In genomic region chr20:20549267-20549612, GRCh38 we compare ENCODE assay signal across 13 cellular contexts.
DNase-seq lines count a peak whose midpoint lies in the region; ATAC-seq and TF ChIP-seq lines count a peak whose summit lies in the region.
"Had no signal": no experiment of that assay in that cellular context is flagged by ENCODE, and none has a peak within 500 bp of the region (broad histone marks: within the 10 kb centered on the region; RNA-seq: fewer than 3 reads in every experiment).

No MANE protein-coding gene starts in this region.

- RAD21 ChIA-PET in HCT116 (lab: Charles Lee; ENCODE audit: low non-redundant PET in 1 of 2, low total read pairs in 2 of 2, uncharacterized antibody in 2 of 2, unreplicated experiment in 2 of 2): no interaction called here

- H2AFZ ChIP-seq in HCT116 (ENCODE audit: low read depth, low read length, poor library complexity, severe bottlenecking): no peak overlapping the region

- peak overlapping the region; percentile 58 for H3K27ac ChIP-seq in HCT116 (ENCODE audit: low read depth, low read length)
- H3K27ac ChIP-seq in foreskin keratinocyte: peak overlapping the region; percentile 89
- peak overlapping the region in 1 of 4 donors; percentile 54 for H3K27ac ChIP-seq in transverse colon
- H3K27ac ChIP-seq in gastroesophageal sphincter: no peak overlapping the region
- H3K27ac ChIP-seq: SJSA1, uterus had no signal

- DNase-seq in Caco-2 (peak; percentile 29 to 43), HCT116 (ENCODE audit: low read depth, low spot score) (no peak), OCI-M1 (lab: John Stamatoyannopoulos, UW) (peak; percentile 22), foreskin keratinocyte (peak; percentile 77 to 84), transverse colon (no peak)
- DNase-seq in stimulated activated naive CD4-positive, alpha-beta T cell treated with Interleukin-2 at 50 U/mL for 16 hours (lab: John Stamatoyannopoulos, UW): no peak
- DNase-seq: activated CD4-positive, alpha-beta T cell treated with anti-CD3 and anti-CD28 coated beads, Interleukin-2, amount 50 U/mL, for 1 hour; dermis blood vessel endothelial cell; uterus had no signal

- H3K4me1 ChIP-seq in Caco-2: peaks cover 57% of the 10 kb centered on the region
- peaks cover 21 to 24% of the 10 kb centered on the region in 2 experiments for H3K4me1 ChIP-seq in HCT116 (ENCODE audit: control insufficient read depth in 1 of 2, insufficient read depth in 2 of 2, low read length in 2 of 2)
- H3K4me1 ChIP-seq in foreskin keratinocyte: peaks cover 38% of the 10 kb centered on the region
- peaks cover 0 to 34% (median 26%) of the 10 kb centered on the region in 4 donors for H3K4me1 ChIP-seq in transverse colon
- H3K4me1 ChIP-seq in gastroesophageal sphincter: no peaks in the 10 kb centered on the region
- H3K4me1 ChIP-seq: SJSA1, uterus had no signal

- intact Hi-C loops in Caco-2 (cut with micrococcal nuclease; ENCODE audit: unreplicated experiment) (no loop called here), HCT116 (cut with micrococcal nuclease) (no loop called here), transverse colon (cut with DNase I; ENCODE audit: low total_unique reads) (no loop called here)

- H3K9ac ChIP-seq in HCT116 (ENCODE audit: low read length): no peak overlapping the region

- H3K27me3 ChIP-seq in Caco-2 (replicated peaks; ENCODE audit: control insufficient read depth, insufficient read depth, low read length) (no peaks in the 10 kb centered on the region), HCT116 (ENCODE audit: insufficient read depth, low read length) (no peaks in the 10 kb centered on the region), foreskin keratinocyte (no peaks in the 10 kb centered on the region), transverse colon (no peaks in the 10 kb centered on the region), gastroesophageal sphincter (no peaks in the 10 kb centered on the region)
- H3K27me3 ChIP-seq: SJSA1, uterus had no signal

- H3K9me3 ChIP-seq in Caco-2 (no peaks in the 10 kb centered on the region), HCT116 (ENCODE audit: control insufficient read depth in 1 of 2, insufficient read depth in 1 of 2, low read depth in 1 of 2, low read length in 2 of 2) (no peaks in the 10 kb centered on the region), transverse colon (no peaks in the 10 kb centered on the region), gastroesophageal sphincter (no peaks in the 10 kb centered on the region)
- H3K9me3 ChIP-seq: SJSA1, uterus had no signal

- H3K4me3 ChIP-seq in Caco-2 (ENCODE audit: low read depth, low read length) (no peak overlapping the region), HCT116 (replicated peaks in 1 of 2; ENCODE audit: low read depth in 1 of 2, low read length in 2 of 2) (peak overlapping the region in 1 of 2 experiments; percentile 5; a peak in 1 of 4 replicates), transverse colon (no peak overlapping the region), gastroesophageal sphincter (no peak overlapping the region)
- H3K4me3 ChIP-seq: SJSA1, uterus had no signal

- peak overlapping the region; percentile 80 for H3K27ac Mint-ChIP-seq in Caco-2 (ENCODE audit: unreplicated experiment)
- H3K27ac Mint-ChIP-seq: activated naive CD8-positive, alpha-beta T cell had no signal

- BruUV-seq in Caco-2 (replicated peaks; lab: Mats Ljungman, UMichigan) (TSS peak; percentile 85), HCT116 (replicated peaks; lab: Mats Ljungman, UMichigan) (no TSS peak)

- no peaks in the 10 kb centered on the region for H3K79me2 ChIP-seq in HCT116 (ENCODE audit: insufficient read depth, low read length)

- no peaks in the 10 kb centered on the region for H3K9me3 Mint-ChIP-seq in Caco-2 (ENCODE audit: unreplicated experiment)

- POLR2A ChIA-PET in Caco-2 (lab: Charles Lee): interaction anchor here (0.6 kb wide), 1 partner anchor 296 kb away, joined by 3 read pairs; no protein-coding TSS in a partner anchor
- POLR2A ChIA-PET in HCT116 (lab: Charles Lee): no interaction called here

- peaks cover 2% of the 10 kb centered on the region for H3K36me3 Mint-ChIP-seq in Caco-2 (ENCODE audit: insufficient read depth, unreplicated experiment)

- no peak for TF ChIP-seq RAD21 in HCT116 (IDR thresholded peaks at IDR 0.05; ENCODE audit: low read depth)

- ATAC-seq in HCT116: peak; percentile 74
- peak; percentile 73 for ATAC-seq in foreskin keratinocyte
- ATAC-seq in gastroesophageal sphincter: no peak
- ATAC-seq in HG03045 (IDR thresholded peaks at IDR 0.05; ENCODE audit: unreplicated experiment): no peak

- H3K27me3 Mint-ChIP-seq in Caco-2 (ENCODE audit: insufficient read depth, unreplicated experiment): no peaks in the 10 kb centered on the region
- H3K27me3 Mint-ChIP-seq: activated naive CD8-positive, alpha-beta T cell had no signal

- H3K9me2 ChIP-seq in HCT116 (ENCODE audit: insufficient read depth): no peaks in the 10 kb centered on the region

- TF ChIP-seq POLR2A in HCT116 (IDR thresholded peaks at IDR 0.05; ENCODE audit: borderline replicate concordance, extremely low read depth, insufficient read depth, insufficient read length) (no peak), transverse colon (IDR thresholded peaks at IDR 0.05) (no peak), gastroesophageal sphincter (IDR thresholded peaks at IDR 0.05) (no peak)

- in situ Hi-C loops in transverse colon (cut with MboI; ENCODE audit: low pct_ligation_motif_present in 1 of 4, low pct_unique_long_range_greater_than_20kb in 1 of 4, low sequenced_read_pairs in 3 of 4): no loop called here

- TF ChIP-seq CTCF in Caco-2 (IDR thresholded peaks at IDR 0.05; ENCODE audit: insufficient read depth in 1 of 2, low read depth in 1 of 2, low read length in 1 of 2, severe bottlenecking in 1 of 2, unreplicated experiment in 1 of 2): no peak
- TF ChIP-seq CTCF in HCT116 (IDR thresholded peaks at IDR 0.05 in 2 of 3, conservative IDR thresholded peaks at IDR 0.05 in 1 of 3; ENCODE audit: borderline replicate concordance in 1 of 3, insufficient read depth in 1 of 3, low read depth in 2 of 3, low read length in 2 of 3): no peak
- no peak for TF ChIP-seq CTCF in foreskin keratinocyte (conservative IDR thresholded peaks at IDR 0.05)
- no peak for TF ChIP-seq CTCF in transverse colon (IDR thresholded peaks at IDR 0.05)
- no peak for TF ChIP-seq CTCF in gastroesophageal sphincter (IDR thresholded peaks at IDR 0.05)

- H4K20me1 ChIP-seq in HCT116 (ENCODE audit: insufficient read depth): no peaks in the 10 kb centered on the region

- H3K4me3 Mint-ChIP-seq in Caco-2 (ENCODE audit: unreplicated experiment): peak overlapping the region; percentile 57
- H3K4me3 Mint-ChIP-seq: activated naive CD8-positive, alpha-beta T cell had no signal

- TF ChIP-seq EP300 in transverse colon (IDR thresholded peaks at IDR 0.05; ENCODE audit: low read depth) (no peak), gastroesophageal sphincter (IDR thresholded peaks at IDR 0.05) (no peak)

- peaks cover 34% of the 10 kb centered on the region for H3K4me1 Mint-ChIP-seq in Caco-2 (ENCODE audit: low read depth, unreplicated experiment)

- peak overlapping the region; percentile 56 for H3K4me2 ChIP-seq in HCT116 (ENCODE audit: low read length)

- CTCF ChIA-PET in Caco-2 (lab: Charles Lee): no interaction called here
- CTCF ChIA-PET in HCT116 (lab: Charles Lee): no interaction called here

- WGBS in transverse colon (ENCODE audit: low coverage in 1 of 2), 2 donors: 71% methylated on average over 6 of the region's 6 CpGs; no CpG with 5 or more reads in 1 of the 2 donors
- 74 to 88% methylated on average over 4 to 5 of the region's 6 CpGs for WGBS in gastroesophageal sphincter (ENCODE audit: low coverage in 1 of 2), 2 donors

- H3K36me3 ChIP-seq in Caco-2 (ENCODE audit: control insufficient read depth, insufficient read depth, low read length) (no peaks in the 10 kb centered on the region), HCT116 (ENCODE audit: control insufficient read depth in 1 of 2, insufficient read depth in 2 of 2, low read length in 2 of 2) (no peaks in the 10 kb centered on the region), transverse colon (peaks cover 0 to 11% (median 2%) of the 10 kb centered on the region in 4 donors), gastroesophageal sphincter (peaks cover 0 to 51% of the 10 kb centered on the region in 2 donors)
- H3K36me3 ChIP-seq: SJSA1, uterus had no signal

TF ChIP-seq in HCT116, 20 proteins besides CTCF, POLR2A, EP300 and RAD21:
- TF ChIP-seq CEBPB (IDR thresholded peaks at IDR 0.05; ENCODE audit: low read depth) (no peak), SIN3A (IDR thresholded peaks at IDR 0.05; ENCODE audit: low read depth) (no peak), TCF7L2 (IDR thresholded peaks at IDR 0.05; ENCODE audit: borderline replicate concordance, extremely low read depth, insufficient read depth, insufficient read length) (no peak), ZBTB33 (IDR thresholded peaks at IDR 0.05; ENCODE audit: extremely low read depth, insufficient replicate concordance, low read length) (no peak), SRF (IDR thresholded peaks at IDR 0.05; ENCODE audit: low read depth) (no peak)

Comparison
In these comparisons a context has a peak if more than half of its experiments do, and no peak if none do; other contexts are left out.
1. DNase-seq: peak in Caco-2 (2 of 2), OCI-M1 (single experiment) and foreskin keratinocyte (2 of 2); none in HCT116 (single experiment), transverse colon (single experiment) and stimulated activated naive CD4-positive, alpha-beta T cell treated with Interleukin-2 at 50 U/mL for 16 hours (single experiment).
2. ATAC-seq: peak in HCT116 (single experiment) and foreskin keratinocyte (single experiment); none in gastroesophageal sphincter (single experiment) and HG03045 (single experiment).
3. H3K27ac ChIP-seq: peak in HCT116 (single experiment) and foreskin keratinocyte (single experiment); none in gastroesophageal sphincter (0 of 4).